ENCODE assay signal across 8 cellular contexts in genomic region chr20:34536798-34537394, GRCh38. TPM values are rescaled to one million over a fixed set of nuclear protein-coding genes. Genes with fewer than 3 reads are reported as not detected.
A peak's percentile ranks its signal among the peaks of the same experiment; 100 is the strongest.
DNase-seq lines count a peak whose midpoint lies in the region; ATAC-seq, FAIRE-seq and TF ChIP-seq lines count a peak whose summit lies in the region.

No MANE protein-coding gene starts in this region.

- intact Hi-C loops in kidney (cut with DNase I) (no loop called here), tibial artery (cut with DNase I; ENCODE audit: low total_unique reads) (no loop called here)

- H3K9me3 ChIP-seq in kidney (ENCODE audit: control insufficient read depth in 1 of 2, low read length in 2 of 2) (no peaks in the 10 kb centered on the region), tibial artery (no peaks in the 10 kb centered on the region)

- no peak overlapping the region for H3K9ac ChIP-seq in kidney (ENCODE audit: low read length in 2 of 2)

- H3K27ac ChIP-seq in kidney (ENCODE audit: low read depth in 2 of 2, low read length in 2 of 2), result no peak overlapping the region
- no peak overlapping the region for H3K27ac ChIP-seq in tibial artery

- H3K36me3 ChIP-seq in kidney (ENCODE audit: control insufficient read depth in 1 of 2, insufficient read depth in 2 of 2, low read length in 2 of 2) (peaks cover 28 to 56% of the 10 kb centered on the region in 2 donors), tibial artery (peaks cover 74 to 95% (median 94%) of the 10 kb centered on the region in 3 donors)

- ATAC-seq in GM18907 (IDR thresholded peaks at IDR 0.05; ENCODE audit: unreplicated experiment) (no peak), HG02973 (IDR thresholded peaks at IDR 0.05; ENCODE audit: unreplicated experiment) (no peak)

- no peaks in the 10 kb centered on the region for H3K27me3 ChIP-seq in tibial artery

- no peaks in the 10 kb centered on the region for H3K4me1 ChIP-seq in kidney (ENCODE audit: control insufficient read depth in 1 of 2, insufficient read depth in 1 of 2, low read depth in 1 of 2, low read length in 2 of 2)
- no peaks in the 10 kb centered on the region for H3K4me1 ChIP-seq in tibial artery

- TF ChIP-seq POLR2A in GM12891 (IDR thresholded peaks at IDR 0.05; ENCODE audit: low read depth, low read length), result no peak

- DNase-seq in NCI-H526 (lab: John Stamatoyannopoulos, UW), result peak; percentile 62 to 92
- peak; percentile 48 for DNase-seq in activated naive CD4-positive, alpha-beta T cell treated with anti-CD3 and anti-CD28 coated beads, Interleukin-2, amount 50 U/mL, for 16 hours
- DNase-seq in kidney, result no peak
- peak in 1 of 2 donors; percentile 37 for DNase-seq in tibial artery
- no peak for DNase-seq in GM12891 (ENCODE audit: insufficient read length, low spot score)

- FAIRE-seq in kidney (lab: Jason Lieb, UNC), result no peak
- FAIRE-seq in GM12891 (lab: Jason Lieb, UNC), result no peak

- peak; percentile 48 for TF ChIP-seq CTCF in GM12872 (IDR thresholded peaks at IDR 0.05; ENCODE audit: insufficient read depth, low read depth, low read length)
- peak; percentile 31 for TF ChIP-seq CTCF in kidney (IDR thresholded peaks at IDR 0.05; ENCODE audit: borderline replicate concordance, extremely low read depth, insufficient read depth)
- TF ChIP-seq CTCF in tibial artery (IDR thresholded peaks at IDR 0.05), result peak; percentile 12 to 15

- no peak overlapping the region for H3K4me3 ChIP-seq in kidney (ENCODE audit: low read length in 2 of 2)
- no peak overlapping the region for H3K4me3 ChIP-seq in tibial artery

TF ChIP-seq in GM12891, 5 proteins besides CTCF, POLR2A, EP300 and RAD21:
- TF ChIP-seq POLR2AphosphoS5 (IDR thresholded peaks at IDR 0.05; ENCODE audit: low read depth, low read length) (no peak), SPI1 (IDR thresholded peaks at IDR 0.05; ENCODE audit: low read depth, low read length) (no peak), TAF1 (IDR thresholded peaks at IDR 0.05; ENCODE audit: low read depth, low read length) (no peak), POU2F2 (IDR thresholded peaks at IDR 0.05; ENCODE audit: low read depth, low read length) (no peak), PAX5 (IDR thresholded peaks at IDR 0.05; ENCODE audit: insufficient read depth, low read length, severe bottlenecking) (no peak)

RNA-seq across cellular contexts. Expression of gene DYNLRB1, which starts 20.7 kb away (rescaled TPM):
- total RNA-seq in kidney, result 185 TPM
- polyA plus RNA-seq in kidney (ENCODE audit: insufficient read depth, low read depth, low replicate concordance), result 676 TPM
- polyA plus RNA-seq in GM12891 (2012; ENCODE audit: low read depth, missing spikeins), result 186 TPM

RNA-seq across cellular contexts. Expression of gene MAP1LC3A, which starts 21.6 kb away (rescaled TPM):
- total RNA-seq in kidney, result 42.5 TPM
- 153 TPM for polyA plus RNA-seq in kidney (ENCODE audit: insufficient read depth, low read depth, low replicate concordance)
- 1.7 TPM for polyA plus RNA-seq in GM12891 (2012; ENCODE audit: low read depth, missing spikeins)

Comparison
In these comparisons a context has a peak if more than half of its experiments do, and no peak if none do; other contexts are left out.
1. DNase-seq: peak in NCI-H526 (2 of 2) and activated naive CD4-positive, alpha-beta T cell treated with anti-CD3 and anti-CD28 coated beads, Interleukin-2, amount 50 U/mL, for 16 hours (single experiment); none in kidney (single experiment) and GM12891 (single experiment).
2. Peak in every context shown above with its lines, with median percentiles within 50 percentile points of each other: CTCF ChIP-seq.